Comparison of ENCODE assay signal across 19 cellular contexts in genomic region chr5:120789918-120790714, GRCh38.
"Had no signal": no experiment of that assay in that cellular context is flagged by ENCODE, and none has a peak within 500 bp of the region (broad histone marks: within the 10 kb centered on the region; RNA-seq: fewer than 3 reads in every experiment).

No MANE protein-coding gene starts in this region.

- H3K27ac ChIP-seq: left ventricle myocardium inferior, prostate gland, right lobe of liver, spleen had no signal

- H3K4me3 ChIP-seq: left ventricle myocardium inferior, mucosa of descending colon, prostate gland, right lobe of liver, spleen had no signal

- FAIRE-seq: astrocyte, bronchial epithelial cell had no signal

- H3K27me3 ChIP-seq: right lobe of liver, spleen had no signal

- H3K36me3 ChIP-seq: left ventricle myocardium inferior, prostate gland, right lobe of liver, spleen had no signal

- H3K4me1 ChIP-seq: left ventricle myocardium inferior, prostate gland, right lobe of liver, spleen had no signal

- H3K9me3 ChIP-seq: left ventricle myocardium inferior, mucosa of descending colon, prostate gland, right lobe of liver, spleen had no signal

- ATAC-seq: activated naive CD8-positive, alpha-beta T cell treated with anti-CD3 and anti-CD28 coated beads, Interleukin-2, amount 50 U/mL, for 24 hours; mucosa of descending colon; naive thymus-derived CD4-positive, alpha-beta T cell; right lobe of liver; stimulated activated naive CD8-positive, alpha-beta T cell treated with anti-CD3 and anti-CD28 coated beads, Interleukin-15, amount 100 ng/mL, for 72 hours had no signal

- DNase-seq: activated CD4-positive, alpha-beta T cell treated with anti-CD3 and anti-CD28 coated beads for 1 hour; activated CD4-positive, alpha-beta T cell treated with anti-CD3 and anti-CD28 coated beads, Interleukin-2, amount 50 U/mL, for 4 hours; activated naive CD4-positive, alpha-beta T cell treated with anti-CD3 and anti-CD28 coated beads for 36 hours; activated naive CD8-positive, alpha-beta T cell treated with anti-CD3 and anti-CD28 coated beads, Interleukin-2, amount 50 U/mL, for 24 hours; activated T-cell treated with anti-CD3 and anti-CD28 coated beads for 4 hours; hypothalamus; kidney; left ventricle myocardium inferior; mucosa of descending colon; naive thymus-derived CD4-positive, alpha-beta T cell; nucleus accumbens; right lobe of liver; spleen; stimulated activated naive CD8-positive, alpha-beta T cell treated with anti-CD3 and anti-CD28 coated beads, Interleukin-15, amount 100 ng/mL, for 72 hours; T-helper 1 cell; T1000 had no signal
